ENCODE assay signal across 15 cellular contexts in the genomic region with DNA sequence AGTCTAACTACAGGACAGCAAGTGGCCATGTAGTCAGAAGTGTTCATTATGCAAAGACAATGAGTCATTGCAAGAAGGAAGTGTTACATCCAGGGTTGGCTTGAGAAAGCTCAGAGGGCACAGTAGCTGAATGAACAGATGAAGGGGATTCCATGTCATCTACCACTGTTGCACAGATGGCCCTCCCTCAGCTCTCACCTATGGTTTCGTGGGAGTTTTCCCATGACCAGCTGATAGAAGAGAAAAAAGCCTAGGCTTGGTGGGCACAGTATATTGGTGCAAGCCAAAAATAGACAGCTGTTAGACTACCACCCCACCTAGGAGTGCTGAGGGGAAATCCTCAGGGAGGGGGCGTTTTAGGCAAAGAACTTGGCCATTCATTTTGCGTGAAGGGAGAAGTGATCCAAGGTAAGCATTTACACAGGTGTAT.
DNase-seq lines count a peak whose midpoint lies in the region; ATAC-seq, FAIRE-seq and TF ChIP-seq lines count a peak whose summit lies in the region.
"Had no signal": no experiment of that assay in that cellular context is flagged by ENCODE, and none has a peak within 500 bp of the region (broad histone marks: within the 10 kb centered on the region; RNA-seq: fewer than 3 reads in every experiment).

No MANE protein-coding gene starts in this region.

- no peak for FAIRE-seq in bronchial epithelial cell (lab: Jason Lieb, UNC)
- FAIRE-seq: islet of Langerhans had no signal

- H3K4me3 Mint-ChIP-seq in chondrocyte (ENCODE audit: unreplicated experiment) = no peak overlapping the region
- H3K4me3 Mint-ChIP-seq: CD4-positive, alpha-beta memory T cell; nephron had no signal

- DNase-seq in bronchial epithelial cell (ENCODE audit: low read depth) (peak; percentile 58), NCI-H2107 (lab: John Stamatoyannopoulos, UW) (no peak), NCI-H510A treated with DMSO at 0.1 percent for 48 hours (lab: John Stamatoyannopoulos, UW) (no peak), chondrocyte (ENCODE audit: low spot score) (no peak), heart left ventricle (no peak)
- DNase-seq: activated gamma-delta T cell; caudate nucleus; CD4-positive, alpha-beta memory T cell; NCI-H524 treated with DMSO at 0.1 percent for 48 hours had no signal

- H3K36me3 ChIP-seq in bronchial epithelial cell (ENCODE audit: control insufficient read depth, insufficient read depth, low read length) (no peaks in the 10 kb centered on the region), heart left ventricle (no peaks in the 10 kb centered on the region)

- no peak for TF ChIP-seq POLR2A in heart left ventricle (IDR thresholded peaks at IDR 0.05)

- no peaks in the 10 kb centered on the region for H3K9me3 ChIP-seq in heart left ventricle

- no peaks in the 10 kb centered on the region for H3K4me1 ChIP-seq in heart left ventricle

- ATAC-seq in GM18870 (IDR thresholded peaks at IDR 0.05; ENCODE audit: unreplicated experiment) (peak; percentile 95), GM21526 (IDR thresholded peaks at IDR 0.05; ENCODE audit: low FRiP score, unreplicated experiment) (peak; percentile 71), HG03108 (IDR thresholded peaks at IDR 0.05; ENCODE audit: unreplicated experiment) (peak; percentile 93), heart left ventricle (no peak)

- no peaks in the 10 kb centered on the region for H3K4me1 Mint-ChIP-seq in chondrocyte (ENCODE audit: low read depth)
- H3K4me1 Mint-ChIP-seq: nephron had no signal

- H3K36me3 Mint-ChIP-seq in chondrocyte (ENCODE audit: low read depth) = no peaks in the 10 kb centered on the region
- H3K36me3 Mint-ChIP-seq: CD4-positive, alpha-beta memory T cell had no signal

- intact Hi-C loops in heart left ventricle (cut with DNase I) = no loop called here

- peaks cover 3% of the 10 kb centered on the region for H3K27me3 Mint-ChIP-seq in chondrocyte (ENCODE audit: low read depth)

- 52 to 64% (median 62%) methylated on average over 3 of the region's 3 CpGs for WGBS in heart left ventricle, 4 donors

- no peak overlapping the region for H3K4me3 ChIP-seq in bronchial epithelial cell (ENCODE audit: low read depth, low read length)
- H3K4me3 ChIP-seq in heart left ventricle = no peak overlapping the region
- H3K4me3 ChIP-seq: smooth muscle cell had no signal

- H3K27ac Mint-ChIP-seq in chondrocyte (ENCODE audit: unreplicated experiment) = no peak overlapping the region
- H3K27ac Mint-ChIP-seq: CD4-positive, alpha-beta memory T cell; nephron had no signal

- peaks cover 30% of the 10 kb centered on the region for H3K9me3 Mint-ChIP-seq in chondrocyte (ENCODE audit: low read depth)

- no peak overlapping the region for H3K27ac ChIP-seq in heart left ventricle

- H3K27me3 ChIP-seq in bronchial epithelial cell (ENCODE audit: control insufficient read depth, insufficient read depth, low read length) (no peaks in the 10 kb centered on the region), heart left ventricle (no peaks in the 10 kb centered on the region)

- TF ChIP-seq CTCF in bronchial epithelial cell (IDR thresholded peaks at IDR 0.05; ENCODE audit: insufficient read depth, low read length, severe bottlenecking) (no peak), chondrocyte (IDR thresholded peaks at IDR 0.05) (no peak), heart left ventricle (IDR thresholded peaks at IDR 0.05) (no peak)

Comparison
In these comparisons a context has a peak if more than half of its experiments do, and no peak if none do; other contexts are left out.
1. ATAC-seq: peak in GM18870 (single experiment), GM21526 (single experiment) and HG03108 (single experiment); none in heart left ventricle (0 of 4).